In genomic region chr2:159175182-159175581, GRCh38 we compare ENCODE assay signal across 22 cellular contexts.
DNase-seq lines count a peak whose midpoint lies in the region; ATAC-seq, FAIRE-seq and TF ChIP-seq lines count a peak whose summit lies in the region.
"Had no signal": no experiment of that assay in that cellular context is flagged by ENCODE, and none has a peak within 500 bp of the region (broad histone marks: within the 10 kb centered on the region; RNA-seq: fewer than 3 reads in every experiment).

No MANE protein-coding gene starts in this region.

- H3K9ac ChIP-seq in HepG2 (ENCODE audit: insufficient read depth, low read depth, low read length): no peak overlapping the region
- H3K9ac ChIP-seq: BLaER1 had no signal

- POLR2A ChIA-PET in HepG2 (lab: Yijun Ruan, JAX): no interaction called here

- FAIRE-seq in HepG2 (lab: Jason Lieb, UNC): no peak
- no peak for FAIRE-seq in GM12892 (lab: Jason Lieb, UNC)
- FAIRE-seq: H54, kidney, pancreas had no signal

- H3K4me1 ChIP-seq in HepG2 (ENCODE audit: insufficient read depth, low read length) (no peaks in the 10 kb centered on the region), right lobe of liver (no peaks in the 10 kb centered on the region), heart left ventricle (peaks cover 0 to 33% (median 8%) of the 10 kb centered on the region in 12 donors), upper lobe of right lung (no peaks in the 10 kb centered on the region), Peyer's patch (no peaks in the 10 kb centered on the region)
- H3K4me1 ChIP-seq: SJCRH30 had no signal

- no peak for TF ChIP-seq RAD21 in HepG2 (CRISPR knock-in tag; IDR thresholded peaks at IDR 0.05)

- TF ChIP-seq EP300 in HepG2 (IDR thresholded peaks at IDR 0.05; ENCODE audit: low read depth in 2 of 2, low read length in 2 of 2): no peak
- no peak for TF ChIP-seq EP300 in HepG2 (CRISPR knock-in tag; IDR thresholded peaks at IDR 0.05; ENCODE audit: borderline replicate concordance)

- ATAC-seq in HepG2: peak; percentile 53
- ATAC-seq in right lobe of liver: no peak
- peak; percentile 46 to 73 (median 68) for ATAC-seq in heart left ventricle
- ATAC-seq in upper lobe of right lung: peak; percentile 7
- ATAC-seq: pancreas had no signal

- H4K20me1 ChIP-seq in HepG2 (ENCODE audit: insufficient read depth, low read length): no peaks in the 10 kb centered on the region
- H4K20me1 ChIP-seq: BLaER1 had no signal

- no peaks in the 10 kb centered on the region for H3K9me3 ChIP-seq in HepG2 (ENCODE audit: low read length)
- H3K9me3 ChIP-seq in right lobe of liver: no peaks in the 10 kb centered on the region
- no peaks in the 10 kb centered on the region for H3K9me3 ChIP-seq in heart left ventricle
- no peaks in the 10 kb centered on the region for H3K9me3 ChIP-seq in upper lobe of right lung
- H3K9me3 ChIP-seq in Peyer's patch: no peaks in the 10 kb centered on the region
- H3K9me3 ChIP-seq: BLaER1, pancreas, SJCRH30 had no signal

- intact Hi-C loops in HepG2 (cut with micrococcal nuclease; ENCODE audit: unreplicated experiment) (no loop called here), right lobe of liver (cut with DNase I) (no loop called here), heart left ventricle (cut with DNase I) (no loop called here), upper lobe of right lung (cut with DNase I) (no loop called here)

- DNase-seq in HepG2 (ENCODE audit: low spot score) (no peak), right lobe of liver (no peak), NB4 (ENCODE audit: low read depth) (peak; percentile 23), heart left ventricle (no peak), upper lobe of right lung (no peak), H7 (no peak), Peyer's patch (no peak), GM12892 (ENCODE audit: insufficient read length) (no peak)
- DNase-seq: activated CD4-positive, alpha-beta T cell treated with anti-CD3 and anti-CD28 coated beads, Interleukin-2, amount 50 U/mL, for 48 hours; amygdala; foreskin melanocyte; kidney; mammary epithelial cell; naive B cell; NCI-H1694; NCI-H226; pancreas; PC-9; SJCRH30; T-helper 1 cell had no signal

- BruUV-seq in HepG2 (replicated peaks; lab: Mats Ljungman, UMichigan): no TSS peak

- CTCF ChIA-PET in HepG2 (lab: Yijun Ruan, JAX; ENCODE audit: low intra/inter-chr PET ratio, low total read pairs): no interaction called here

- no peaks in the 10 kb centered on the region for H3K27me3 ChIP-seq in HepG2 (ENCODE audit: control insufficient read depth in 1 of 2, insufficient read depth in 2 of 2, low read length in 2 of 2)
- no peaks in the 10 kb centered on the region for H3K27me3 ChIP-seq in right lobe of liver
- no peaks in the 10 kb centered on the region for H3K27me3 ChIP-seq in heart left ventricle
- no peaks in the 10 kb centered on the region for H3K27me3 ChIP-seq in upper lobe of right lung
- no peaks in the 10 kb centered on the region for H3K27me3 ChIP-seq in H7 (ENCODE audit: control insufficient read depth, insufficient read depth, low read length)
- H3K27me3 ChIP-seq in Peyer's patch: no peaks in the 10 kb centered on the region
- H3K27me3 ChIP-seq: BLaER1, pancreas, SJCRH30 had no signal

- TF ChIP-seq POLR2A in HepG2 (IDR thresholded peaks at IDR 0.05; ENCODE audit: insufficient read depth in 1 of 2, low read depth in 2 of 2, low read length in 2 of 2): no peak
- no peak for TF ChIP-seq POLR2A in right lobe of liver (IDR thresholded peaks at IDR 0.05)
- no peak for TF ChIP-seq POLR2A in NB4 (IDR thresholded peaks at IDR 0.05; ENCODE audit: extremely low read depth, insufficient read length)
- no peak for TF ChIP-seq POLR2A in heart left ventricle (IDR thresholded peaks at IDR 0.05)
- TF ChIP-seq POLR2A in Peyer's patch (IDR thresholded peaks at IDR 0.05): no peak
- TF ChIP-seq POLR2A in GM12892 (IDR thresholded peaks at IDR 0.05; ENCODE audit: low read depth, low read length): no peak

- in situ Hi-C loops in HepG2 (cut with HindIII; ENCODE audit: extremely low pct_ligation_motif_present, low pct_unique_long_range_greater_than_20kb): no loop called here

- no peak for TF ChIP-seq CTCF in HepG2 (CRISPR knock-in tag; IDR thresholded peaks at IDR 0.05)
- no peak for TF ChIP-seq CTCF in right lobe of liver (IDR thresholded peaks at IDR 0.05)
- no peak for TF ChIP-seq CTCF in NB4 (IDR thresholded peaks at IDR 0.05; ENCODE audit: low read depth, low read length)
- peak in 3 of 12 donors; percentile 8 to 29 (median 19) for TF ChIP-seq CTCF in heart left ventricle (IDR thresholded peaks at IDR 0.05)
- no peak for TF ChIP-seq CTCF in upper lobe of right lung (IDR thresholded peaks at IDR 0.05)
- peak in 1 of 6 experiments; percentile 8 for TF ChIP-seq CTCF in Peyer's patch (IDR thresholded peaks at IDR 0.05)

- H2AFZ ChIP-seq in HepG2 (ENCODE audit: low read length): no peak overlapping the region
- H2AFZ ChIP-seq: PC-9 had no signal

- H3K36me3 ChIP-seq in HepG2 (replicated peaks in 1 of 2; ENCODE audit: control insufficient read depth in 1 of 2, insufficient read depth in 2 of 2, low read length in 2 of 2): peaks cover 0 to 1% of the 10 kb centered on the region in 2 experiments; a peak in 1 of 5 replicates
- H3K36me3 ChIP-seq in right lobe of liver: peaks cover 0 to 20% (median 8%) of the 10 kb centered on the region in 4 donors
- peaks cover 0 to 100% (median 69%) of the 10 kb centered on the region in 9 donors for H3K36me3 ChIP-seq in heart left ventricle
- H3K36me3 ChIP-seq in upper lobe of right lung: peaks cover 79% of the 10 kb centered on the region
- no peaks in the 10 kb centered on the region for H3K36me3 ChIP-seq in H7 (replicated peaks; ENCODE audit: control insufficient read depth, insufficient read depth, low read length)
- peaks cover 0 to 52% (median 0%) of the 10 kb centered on the region in 3 donors for H3K36me3 ChIP-seq in Peyer's patch
- H3K36me3 ChIP-seq: BLaER1 had no signal

- H3K27ac ChIP-seq in HepG2 (ENCODE audit: extremely low read length, insufficient read depth, low read length) (no peak overlapping the region), right lobe of liver (no peak overlapping the region), heart left ventricle (peak overlapping the region in 7 of 12 donors; percentile 20 to 67 (median 52)), upper lobe of right lung (no peak overlapping the region), Peyer's patch (no peak overlapping the region)
- H3K27ac ChIP-seq: BLaER1, PC-9, SJCRH30 had no signal

- no peaks in the 10 kb centered on the region for H3K79me2 ChIP-seq in HepG2 (ENCODE audit: insufficient read depth, low read length)

- H3K4me3 ChIP-seq in HepG2 (replicated peaks in 1 of 3; ENCODE audit: insufficient read depth in 1 of 3, low read depth in 2 of 3, low read length in 3 of 3) (no peak overlapping the region), right lobe of liver (no peak overlapping the region), NB4 (ENCODE audit: low read depth, low read length) (no peak overlapping the region), heart left ventricle (no peak overlapping the region), upper lobe of right lung (no peak overlapping the region), H7 (ENCODE audit: insufficient read depth, low read depth, low read length) (no peak overlapping the region), Peyer's patch (no peak overlapping the region)
- H3K4me3 ChIP-seq: BLaER1, pancreas, PC-9, SJCRH30 had no signal

- WGBS in HepG2 (ENCODE audit: low lambda C conversion rate): 57% methylated on average over 6 of the region's 6 CpGs
- 50% methylated on average over 2 of the region's 6 CpGs for WGBS in right lobe of liver (ENCODE audit: insufficient coverage, low coverage, low lambda C conversion rate, missing lambda C conversion rate)
- WGBS in heart left ventricle, 4 donors: 47 to 58% (median 53%) methylated on average over 6 of the region's 6 CpGs

- no peak overlapping the region for H3K4me2 ChIP-seq in HepG2 (ENCODE audit: low read depth, low read length)
- H3K4me2 ChIP-seq: BLaER1, PC-9 had no signal

TF ChIP-seq in HepG2, 621 proteins besides CTCF, POLR2A, EP300 and RAD21:
- TF ChIP-seq ZNF891 (CRISPR knock-in tag; IDR thresholded peaks at IDR 0.05) (no peak), MAFK (conservative IDR thresholded peaks at IDR 0.05 in 1 of 2, IDR thresholded peaks at IDR 0.05 in 1 of 2; ENCODE audit: low read length in 2 of 2) (peak; percentile 52 to 61; a peak in 3 of 4 replicates), NFE2L1 (CRISPR knock-in tag; IDR thresholded peaks at IDR 0.05; ENCODE audit: borderline replicate concordance) (no peak), PHF21A (CRISPR knock-in tag; IDR thresholded peaks at IDR 0.05) (no peak), ZNF7 (CRISPR knock-in tag; IDR thresholded peaks at IDR 0.05) (no peak), MAFF (IDR thresholded peaks at IDR 0.05; ENCODE audit: low read depth, low read length) (peak; percentile 29; the same call in 1 of the 2 replicates), ARNTL (CRISPR knock-in tag; IDR thresholded peaks at IDR 0.05) (no peak), FOXK1 (CRISPR knock-in tag; IDR thresholded peaks at IDR 0.05; ENCODE audit: borderline replicate concordance, low read depth) (no peak), STAG1 (CRISPR knock-in tag; IDR thresholded peaks at IDR 0.05) (peak; percentile 41; the same call in 1 of the 2 replicates)

Comparison
In these comparisons a context has a peak if more than half of its experiments do, and no peak if none do; other contexts are left out.
1. ATAC-seq: peak in HepG2 (single experiment), heart left ventricle (4 of 4) and upper lobe of right lung (single experiment); none in right lobe of liver (0 of 4).
2. H3K27ac ChIP-seq: peak in heart left ventricle (7 of 12); none in HepG2 (single experiment), right lobe of liver (0 of 3), upper lobe of right lung (single experiment) and Peyer's patch (0 of 4).